ENCODE assay signal across 17 cellular contexts in genomic region chr20:23083553-23084220, GRCh38. TPM values are rescaled to one million over a fixed set of nuclear protein-coding genes. Genes with fewer than 3 reads are reported as not detected.
DNase-seq lines count a peak whose midpoint lies in the region; ATAC-seq and TF ChIP-seq lines count a peak whose summit lies in the region.
"Had no signal": no experiment of that assay in that cellular context is flagged by ENCODE, and none has a peak within 500 bp of the region (broad histone marks: within the 10 kb centered on the region; RNA-seq: fewer than 3 reads in every experiment).

No MANE protein-coding gene starts in this region.

- intact Hi-C loops in lower lobe of right lung (cut with DNase I) = no loop called here

- DNase-seq in lower lobe of right lung (no peak), NCI-H82 (lab: John Stamatoyannopoulos, UW) (no peak), SKM-1 (lab: John Stamatoyannopoulos, UW; ENCODE audit: unreplicated experiment) (no peak), T-helper 9 cell (no peak)
- DNase-seq: activated CD4-positive, CD25-positive, alpha-beta regulatory T cell treated with anti-CD3 and anti-CD28 coated beads, Interleukin-2, amount 50 U/mL, for 72 hours; activated T-cell treated with anti-CD3 and anti-CD28 coated beads, Interleukin-2, amount 50 U/mL, for 48 hours; CD8-positive, alpha-beta memory T cell; hypothalamus; mesenchymal stem cell; stimulated activated CD4-positive, alpha-beta T cell treated with anti-CD3 and anti-CD28 coated beads, Interleukin-4, amount 100 ng/mL, for 4 hours; stimulated activated naive CD4-positive, alpha-beta T cell treated with Interleukin-2 at 50 U/mL for 16 hours had no signal

- TF ChIP-seq CTCF in GM12875 (IDR thresholded peaks at IDR 0.05; ENCODE audit: borderline replicate concordance, insufficient read depth, low read depth, low read length) (no peak), lower lobe of right lung (IDR thresholded peaks at IDR 0.05) (no peak)

- no peaks in the 10 kb centered on the region for H3K36me3 ChIP-seq in lower lobe of right lung
- peaks cover 0 to 9% (median 4%) of the 10 kb centered on the region in 5 donors for H3K36me3 ChIP-seq in subcutaneous abdominal adipose tissue (ENCODE audit: control insufficient read depth in 5 of 5, insufficient read depth in 5 of 5, low read length in 5 of 5)

- peak; percentile 44 to 53 for ATAC-seq in lower lobe of right lung

- H3K9ac ChIP-seq in subcutaneous abdominal adipose tissue (ENCODE audit: low read length in 5 of 5) = peak overlapping the region in 4 of 5 donors; percentile 6 to 89 (median 65)

- H3K9me3 ChIP-seq in lower lobe of right lung (no peaks in the 10 kb centered on the region), subcutaneous abdominal adipose tissue (ENCODE audit: control insufficient read depth in 5 of 5, low read length in 5 of 5) (no peaks in the 10 kb centered on the region)

- H3K4me1 ChIP-seq in lower lobe of right lung = peaks cover 68% of the 10 kb centered on the region
- H3K4me1 ChIP-seq in subcutaneous abdominal adipose tissue (ENCODE audit: control insufficient read depth in 5 of 5, insufficient read depth in 5 of 5, low read length in 5 of 5) = peaks cover 0 to 66% (median 24%) of the 10 kb centered on the region in 5 donors

- H3K27me3 ChIP-seq in lower lobe of right lung (ENCODE audit: low read depth) (no peaks in the 10 kb centered on the region), subcutaneous abdominal adipose tissue (ENCODE audit: control insufficient read depth in 5 of 5, insufficient read depth in 4 of 5, low read length in 5 of 5) (peaks cover 0 to 5% (median 0%) of the 10 kb centered on the region in 5 donors)

- H3K4me3 ChIP-seq in GM12875 (ENCODE audit: low read depth, low read length) (peak overlapping the region; percentile 46), lower lobe of right lung (peak overlapping the region; percentile 56), subcutaneous abdominal adipose tissue (ENCODE audit: low read depth in 1 of 5, low read length in 5 of 5) (peak overlapping the region; percentile 34 to 77 (median 73))

- H3K27ac ChIP-seq in adipose tissue (ENCODE audit: low read depth, low read length) (peak overlapping the region; percentile 46), lower lobe of right lung (peak overlapping the region; percentile 93), subcutaneous abdominal adipose tissue (ENCODE audit: low read depth, low read length) (peak overlapping the region; percentile 89)

- 64 to 77% (median 76%) methylated on average over 15 of the region's 15 CpGs for WGBS in adipose tissue, 3 donors

RNA-seq across cellular contexts. Expression of gene CD93, which starts 2.4 kb away (rescaled TPM):
- polyA plus RNA-seq in adipose tissue = 10 to 100 TPM in 2 of 3 donors, 1 to 10 TPM in 1; 9.9 to 76.0 (median 20.2) TPM
- 99.7 TPM for total RNA-seq in lower lobe of right lung
- total RNA-seq: progenitor cell of endocrine pancreas had no signal

RNA-seq across cellular contexts. Expression of gene THBD, which starts 34.2 kb away (rescaled TPM):
- 100 to 1,000 TPM in 1 of 3 donors, 10 to 100 TPM in 1, 1 to 10 TPM in 1; 7.5 to 106 (median 26.0) TPM for polyA plus RNA-seq in adipose tissue
- total RNA-seq in lower lobe of right lung = 77.6 TPM
- polyA plus RNA-seq: CD8-positive, alpha-beta memory T cell had no signal

RNA-seq across cellular contexts. Expression of gene SSTR4, which starts 48.6 kb away (rescaled TPM):
- polyA plus RNA-seq in adipose tissue = under 1 TPM in 1 of 3 donors, not detected in 2; 0.07 TPM
- total RNA-seq in lower lobe of right lung = 0.35 TPM
- total RNA-seq: astrocyte; CD8-positive, alpha-beta memory T cell; M059J; progenitor cell of endocrine pancreas had no signal
- polyA plus RNA-seq: CD8-positive, alpha-beta memory T cell had no signal
